Comparison of ENCODE assay signal across 11 cellular contexts in the genomic region with DNA sequence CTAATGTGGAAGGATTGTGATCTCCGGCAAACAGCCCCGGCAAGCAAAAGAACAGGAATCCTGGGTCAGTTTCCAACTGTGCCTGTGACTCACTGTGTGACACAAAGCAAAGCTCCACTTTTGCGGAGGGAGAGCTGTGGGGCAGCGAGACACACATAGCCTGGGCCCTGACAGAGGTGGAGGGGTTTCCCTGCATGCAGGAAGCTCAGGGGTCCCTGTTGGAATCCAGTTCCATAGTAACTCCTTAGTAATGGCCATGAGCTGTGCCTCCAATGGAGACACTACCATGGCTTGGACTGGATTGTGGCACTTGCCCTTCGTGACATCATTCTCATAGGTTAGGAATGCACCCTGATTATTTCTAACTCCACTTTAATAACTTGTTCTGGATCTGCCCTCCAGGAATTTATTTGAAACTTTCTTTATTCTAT. TPM values are rescaled to one million over a fixed set of nuclear protein-coding genes. Genes with fewer than 3 reads are reported as not detected.
DNase-seq lines count a peak whose midpoint lies in the region; ATAC-seq and TF ChIP-seq lines count a peak whose summit lies in the region.
"Had no signal": no experiment of that assay in that cellular context is flagged by ENCODE, and none has a peak within 500 bp of the region (broad histone marks: within the 10 kb centered on the region; RNA-seq: fewer than 3 reads in every experiment).

No MANE protein-coding gene starts in this region.

- CTCF ChIA-PET in BJ (lab: Yijun Ruan, JAX), result interaction anchor here (0.7 kb wide), 1 partner anchor 23 kb away, joined by 3 read pairs; no protein-coding TSS in a partner anchor
- CTCF ChIA-PET in Panc1 (lab: Charles Lee), result no interaction called here

- H4K91ac ChIP-seq in trophoblast cell (ENCODE audit: low read depth, low read length), result peak overlapping the region; percentile 71

- no CpG with 5 or more reads among the region's 5 CpGs for WGBS in trophoblast cell (ENCODE audit: extremely low coverage, insufficient coverage, insufficient read length)

- no peak overlapping the region for H2BK5ac ChIP-seq in trophoblast cell (ENCODE audit: low read depth, low read length, poor library complexity)

- no peak overlapping the region for H4K12ac ChIP-seq in trophoblast cell (ENCODE audit: low read depth, low read length)

- no peak overlapping the region for H3K4me2 ChIP-seq in trophoblast cell (ENCODE audit: low read length)

- H3K79me1 ChIP-seq in trophoblast cell (ENCODE audit: low read length), result peaks cover 22% of the 10 kb centered on the region

- no peak overlapping the region for H3K9ac ChIP-seq in trophoblast cell (ENCODE audit: low read length)

- H3K79me2 ChIP-seq in trophoblast cell (ENCODE audit: control insufficient read depth, insufficient read depth, low read length, poor library complexity), result peaks cover 8% of the 10 kb centered on the region

- H3K27me3 ChIP-seq in BJ (ENCODE audit: control insufficient read depth, insufficient read depth, low read length) (peaks cover 2% of the 10 kb centered on the region; the same call in 1 of the 2 replicates), Panc1 (ENCODE audit: control insufficient read depth, insufficient read depth, low read length) (no peaks in the 10 kb centered on the region), trophoblast cell (ENCODE audit: insufficient read depth, low read length) (no peaks in the 10 kb centered on the region)

- H3K27ac ChIP-seq in Panc1 (ENCODE audit: low read length) (peak overlapping the region; percentile 54), epithelial cell of prostate (peak overlapping the region; percentile 10), trophoblast cell (ENCODE audit: low read depth, low read length) (no peak overlapping the region)

- H2BK12ac ChIP-seq in trophoblast cell (ENCODE audit: low read length), result peak overlapping the region; percentile 23

- H2AFZ ChIP-seq in trophoblast cell (ENCODE audit: insufficient read depth, low read length, poor library complexity), result no peak overlapping the region

- H3K4me1 ChIP-seq in Panc1 (ENCODE audit: control insufficient read depth, insufficient read depth, low read length) (peaks cover 19% of the 10 kb centered on the region), trophoblast cell (ENCODE audit: control insufficient read depth in 1 of 2, insufficient read depth in 2 of 2, low read length in 2 of 2) (peaks cover 6 to 8% of the 10 kb centered on the region in 2 experiments)

- in situ Hi-C loops in Panc1 (cut with HindIII; ENCODE audit: low pct_unique_long_range_greater_than_20kb, low sequenced_read_pairs), result no loop called here

- no peak overlapping the region for H3K4ac ChIP-seq in trophoblast cell (ENCODE audit: low read depth, low read length)

- ATAC-seq in Panc1, result peak; percentile 69
- ATAC-seq in GM18520 (IDR thresholded peaks at IDR 0.05; ENCODE audit: unreplicated experiment), result no peak
- no peak for ATAC-seq in HG03520 (IDR thresholded peaks at IDR 0.05; ENCODE audit: unreplicated experiment)
- ATAC-seq: activated T-helper 17 cell treated with anti-CD3 and anti-CD28 coated beads, Interleukin-2, amount 50 U/mL, for 72 hours; HepG2 had no signal

- H3K4me3 ChIP-seq in BJ (ENCODE audit: low read depth, low read length), result no peak overlapping the region
- peak overlapping the region in 1 of 2 experiments; percentile 5; a peak in 1 of 4 replicates for H3K4me3 ChIP-seq in Panc1 (ENCODE audit: low read depth in 2 of 2, low read length in 2 of 2)
- no peak overlapping the region for H3K4me3 ChIP-seq in trophoblast cell (ENCODE audit: low read depth, low read length)

- no peak for TF ChIP-seq CTCF in BJ (IDR thresholded peaks at IDR 0.05; ENCODE audit: insufficient read depth, low read depth, low read length)
- no peak for TF ChIP-seq CTCF in Panc1 (IDR thresholded peaks at IDR 0.05)

- no peak overlapping the region for H3K14ac ChIP-seq in trophoblast cell (ENCODE audit: low read length)

- H2AK5ac ChIP-seq in trophoblast cell (ENCODE audit: low read length), result no peak overlapping the region

- peak overlapping the region; percentile 6 for H3K18ac ChIP-seq in trophoblast cell (ENCODE audit: low read length)

- POLR2A ChIA-PET in BJ (lab: Charles Lee) (no interaction called here), Panc1 (lab: Charles Lee) (no interaction called here)

- H3K36me3 ChIP-seq in BJ (ENCODE audit: control insufficient read depth, insufficient read depth, low read length), result no peaks in the 10 kb centered on the region
- no peaks in the 10 kb centered on the region for H3K36me3 ChIP-seq in Panc1 (ENCODE audit: control insufficient read depth, insufficient read depth, low read length)
- H3K36me3 ChIP-seq in trophoblast cell (ENCODE audit: control insufficient read depth in 1 of 2, insufficient read depth in 2 of 2, low read length in 2 of 2), result no peaks in the 10 kb centered on the region

- H4K8ac ChIP-seq in trophoblast cell (ENCODE audit: low read depth, low read length), result no peak overlapping the region

- no TSS peak for BruUV-seq in Panc1 (replicated peaks; lab: Mats Ljungman, UMichigan)

- no peak overlapping the region for H2BK120ac ChIP-seq in trophoblast cell (ENCODE audit: insufficient read depth, low read length, poor library complexity)

- H3K9me3 ChIP-seq in Panc1 (ENCODE audit: control insufficient read depth, insufficient read depth, low read depth, low read length), result no peaks in the 10 kb centered on the region
- no peaks in the 10 kb centered on the region for H3K9me3 ChIP-seq in trophoblast cell (ENCODE audit: insufficient read depth, low read depth, low read length)

- no peak overlapping the region for H3K23ac ChIP-seq in trophoblast cell (ENCODE audit: low read length)

- intact Hi-C loops in Panc1 (cut with micrococcal nuclease; ENCODE audit: unreplicated experiment), result no loop called here

- DNase-seq in BJ (ENCODE audit: low read depth), result peak; percentile 45
- peak; percentile 48 for DNase-seq in Panc1 (ENCODE audit: low read depth, low spot score)
- no peak for DNase-seq in epithelial cell of prostate (ENCODE audit: low read depth, low spot score)
- peak; percentile 58 to 78 for DNase-seq in trophoblast cell
- DNase-seq in NCI-H524 treated with DMSO at 0.1 percent for 48 hours (lab: John Stamatoyannopoulos, UW), result no peak
- DNase-seq in activated CD4-positive, CD25-positive, alpha-beta regulatory T cell (lab: John Stamatoyannopoulos, UW), result no peak
- DNase-seq: DMS153 had no signal

RNA-seq across cellular contexts. Expression of a gene that starts 47.0 kb away (rescaled TPM):
- polyA plus RNA-seq in BJ (2011; rRNA removed), result 4.5 and 5.6 TPM in 2 replicates
- 13.0 and 13.7 TPM in 2 replicates for polyA minus RNA-seq in BJ (2011; rRNA and poly(A)+ RNA removed)
- 13.3 TPM for total RNA-seq in Panc1 (2021; ENCODE audit: unreplicated experiment)
- polyA plus RNA-seq in Panc1 (2012; ENCODE audit: insufficient read length), result 8.6 TPM
- 120 and 125 TPM in 2 replicates for polyA plus RNA-seq in trophoblast cell (2013)

Comparison
In these comparisons a context has a peak if more than half of its experiments do, and no peak if none do; other contexts are left out.
1. DNase-seq: peak in BJ (single experiment), Panc1 (single experiment) and trophoblast cell (2 of 2); none in epithelial cell of prostate (single experiment), NCI-H524 treated with DMSO at 0.1 percent for 48 hours (single experiment) and activated CD4-positive, CD25-positive, alpha-beta regulatory T cell (0 of 4).